Comparison of ENCODE assay signal across 12 cellular contexts in the genomic region with DNA sequence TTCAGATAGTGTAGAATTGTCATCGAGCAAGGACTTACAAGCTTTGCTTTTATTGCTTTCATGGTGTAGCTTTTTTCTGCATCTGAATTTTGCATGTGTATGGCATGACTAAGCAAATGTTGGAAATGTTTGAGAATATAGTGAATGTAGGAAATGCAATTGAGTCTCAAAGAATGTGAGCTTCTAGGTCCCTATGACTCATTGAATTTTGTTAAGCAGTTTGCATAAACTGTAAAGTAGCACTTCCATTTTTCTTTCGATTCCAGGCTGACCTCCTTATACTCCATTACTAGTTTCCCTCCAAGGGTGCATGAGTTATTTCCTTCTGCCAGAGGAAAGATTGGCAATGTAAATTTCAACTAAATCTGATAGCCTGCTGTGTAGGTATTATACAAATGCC.
DNase-seq lines count a peak whose midpoint lies in the region; ATAC-seq and TF ChIP-seq lines count a peak whose summit lies in the region.
"Had no signal": no experiment of that assay in that cellular context is flagged by ENCODE, and none has a peak within 500 bp of the region (broad histone marks: within the 10 kb centered on the region; RNA-seq: fewer than 3 reads in every experiment).

No MANE protein-coding gene starts in this region.

- H3K36me3 ChIP-seq in GM23248 (ENCODE audit: low read depth) (no peaks in the 10 kb centered on the region), PC-9 (ENCODE audit: low read depth) (no peaks in the 10 kb centered on the region)
- H3K36me3 ChIP-seq: heart left ventricle had no signal

- TF ChIP-seq CTCF in PC-9 (conservative IDR thresholded peaks at IDR 0.05) (no peak), fibroblast of mammary gland (conservative IDR thresholded peaks at IDR 0.05; ENCODE audit: control insufficient read depth, insufficient read depth, low read depth, low read length) (no peak)

- H3K4me3 ChIP-seq in GM23248 (peak overlapping the region; percentile 19), PC-9 (no peak overlapping the region), fibroblast of mammary gland (ENCODE audit: control insufficient read depth, low read depth, low read length) (no peak overlapping the region)
- H3K4me3 ChIP-seq: heart left ventricle had no signal

- WGBS in GM23248 (ENCODE audit: low coverage in 1 of 2, low lambda C conversion rate in 2 of 2, missing lambda C conversion rate in 2 of 2), 2 experiments, result 47 to 54% methylated on average over 2 of the region's 2 CpGs

- H3K4me2 ChIP-seq in GM23248 (ENCODE audit: unreplicated experiment) (peak overlapping the region; percentile 56), PC-9 (peak overlapping the region; percentile 48)

- DNase-seq in GM23248 (peak; percentile 90), PC-9 (no peak), fibroblast of mammary gland (ENCODE audit: low read depth) (peak; percentile 78), renal cortical epithelial cell (ENCODE audit: low read depth) (peak; percentile 74), HUDEP-2 (lab: John Stamatoyannopoulos, UW; ENCODE audit: unreplicated experiment in 76 of 76) (no peak), NCI-H1105 treated with DMSO at 0.1 percent for 48 hours (lab: John Stamatoyannopoulos, UW) (no peak)
- DNase-seq: activated CD4-positive, alpha-beta T cell treated with anti-CD3 and anti-CD28 coated beads, Interleukin-2, amount 10 ng/mL, durations not matched to agents 7 days and 5 days; heart left ventricle; NCI-H1417 treated with DMSO at 0.1 percent for 48 hours; nucleus accumbens had no signal

- in situ Hi-C loops in GM23248 (cut with MboI), result no loop called here

- CTCF ChIA-PET in PC-9 (lab: Charles Lee), result no interaction called here

- H3K9ac ChIP-seq in GM23248, result peak overlapping the region; percentile 24; the same call in 1 of the 2 replicates

- H2AFZ ChIP-seq in GM23248, result peak overlapping the region; percentile 49
- peak overlapping the region; percentile 67 for H2AFZ ChIP-seq in PC-9

- H4K20me1 ChIP-seq in GM23248 (ENCODE audit: insufficient read depth), result no peaks in the 10 kb centered on the region
- no peaks in the 10 kb centered on the region for H4K20me1 ChIP-seq in PC-9 (ENCODE audit: insufficient read depth)

- H3K9me2 ChIP-seq in GM23248 (ENCODE audit: insufficient read depth) (no peaks in the 10 kb centered on the region), PC-9 (ENCODE audit: insufficient read depth) (no peaks in the 10 kb centered on the region)

- intact Hi-C loops in PC-9 (cut with micrococcal nuclease; ENCODE audit: unreplicated experiment), result loop anchor here (5.0 kb wide), 1 partner anchor 66 kb away; no protein-coding TSS in a partner anchor

- H3K79me2 ChIP-seq in GM23248 (ENCODE audit: insufficient read depth) (no peaks in the 10 kb centered on the region), PC-9 (ENCODE audit: low read depth) (no peaks in the 10 kb centered on the region)

- H3K9me3 ChIP-seq in GM23248 (ENCODE audit: low read depth), result no peaks in the 10 kb centered on the region
- H3K9me3 ChIP-seq in PC-9 (ENCODE audit: insufficient read depth, low read depth), result peaks cover 7% of the 10 kb centered on the region; the same call in 1 of the 2 replicates

- no peaks in the 10 kb centered on the region for H3K27me3 ChIP-seq in GM23248 (replicated peaks; ENCODE audit: insufficient read depth)
- no peaks in the 10 kb centered on the region for H3K27me3 ChIP-seq in PC-9 (ENCODE audit: insufficient read depth, low read depth)
- H3K27me3 ChIP-seq: heart left ventricle had no signal

- H3K27ac ChIP-seq in GM23248, result peak overlapping the region; percentile 55
- H3K27ac ChIP-seq in PC-9, result 0 out of 2 replicates have a peak overlapping the region, but pooled peaks have one; percentile 29
- H3K27ac ChIP-seq: heart left ventricle had no signal

- H3K4me1 ChIP-seq in GM23248 (ENCODE audit: insufficient read depth) (peaks cover 19% of the 10 kb centered on the region), PC-9 (replicated peaks; ENCODE audit: insufficient read depth) (peaks cover 7% of the 10 kb centered on the region; the same call in 1 of the 2 replicates)
- H3K4me1 ChIP-seq: heart left ventricle had no signal

- no TSS peak for BruUV-seq in PC-9 (replicated peaks; lab: Mats Ljungman, UMichigan)

- POLR2A ChIA-PET in PC-9 (lab: Charles Lee; ENCODE audit: unreplicated experiment), result interaction anchor here (0.5 kb wide), 1 partner anchor 627 kb away, joined by 10 read pairs; no protein-coding TSS in a partner anchor

- ATAC-seq in HG02798 (IDR thresholded peaks at IDR 0.05; ENCODE audit: poor library complexity, unreplicated experiment) (no peak), HG03378 (IDR thresholded peaks at IDR 0.05; ENCODE audit: unreplicated experiment) (no peak)
- ATAC-seq: heart left ventricle had no signal

- peaks cover 15% of the 10 kb centered on the region; the same call in 1 of the 2 replicates for H3F3A ChIP-seq in GM23248 (ENCODE audit: insufficient read depth)
- no peaks in the 10 kb centered on the region for H3F3A ChIP-seq in PC-9 (ENCODE audit: insufficient read depth, low read depth)

Comparison
In these comparisons a context has a peak if more than half of its experiments do, and no peak if none do; other contexts are left out.
1. DNase-seq: peak in GM23248 (single experiment), fibroblast of mammary gland (single experiment) and renal cortical epithelial cell (single experiment); none in PC-9 (0 of 2), HUDEP-2 (0 of 76) and NCI-H1105 treated with DMSO at 0.1 percent for 48 hours (single experiment).